ENCODE assay signal across 8 cellular contexts in genomic region chr4:48780867-48781219, GRCh38. TPM values are rescaled to one million over a fixed set of nuclear protein-coding genes. Genes with fewer than 3 reads are reported as not detected.
DNase-seq lines count a peak whose midpoint lies in the region; ATAC-seq, FAIRE-seq and TF ChIP-seq lines count a peak whose summit lies in the region.

No MANE protein-coding gene starts in this region.

- H3K27me3 ChIP-seq in endothelial cell of umbilical vein (ENCODE audit: control insufficient read depth in 2 of 2, insufficient read depth in 2 of 2, low read length in 2 of 2): no peaks in the 10 kb centered on the region

- peaks cover 36% of the 10 kb centered on the region for H3K4me1 Mint-ChIP-seq in nephron

- TSS peak; percentile 95 for BruUV-seq in endothelial cell of umbilical vein (replicated peaks; lab: Mats Ljungman, UMichigan)

- H3K27ac Mint-ChIP-seq in nephron: peak overlapping the region; percentile 39 to 98 (median 64)

- H3K4me3 Mint-ChIP-seq in nephron: peak overlapping the region; percentile 82 to 86 (median 86)

- FAIRE-seq in endothelial cell of umbilical vein (lab: Jason Lieb, UNC): no peak

- peaks cover 26% of the 10 kb centered on the region for H3K4me1 ChIP-seq in endothelial cell of umbilical vein (ENCODE audit: control insufficient read depth, extremely low read depth, insufficient read depth, low read length)

- DNase-seq in Ammon's horn (ENCODE audit: low spot score): peak; percentile 37
- peak; percentile 57 for DNase-seq in activated CD4-positive, alpha-beta T cell treated with anti-CD3 and anti-CD28 coated beads for 48 hours
- DNase-seq in endothelial cell of umbilical vein (ENCODE audit: low read depth, low spot score): peak; percentile 70
- DNase-seq in ureter (ENCODE audit: low spot score): peak; percentile 75
- DNase-seq in omental fat pad (ENCODE audit: low spot score): no peak

- peak overlapping the region; percentile 74 for H2AFZ ChIP-seq in endothelial cell of umbilical vein (ENCODE audit: low read depth, low read length)

- TF ChIP-seq CTCF in endothelial cell of umbilical vein (IDR thresholded peaks at IDR 0.05; ENCODE audit: extremely low read depth in 1 of 2, insufficient read depth in 1 of 2, low read depth in 1 of 2, low read length in 2 of 2) (no peak), nephron (IDR thresholded peaks at IDR 0.05; ENCODE audit: unreplicated experiment in 3 of 3) (no peak), omental fat pad (IDR thresholded peaks at IDR 0.05) (no peak)

- dilution Hi-C loops in endothelial cell of umbilical vein (cut with MboI; ENCODE audit: extremely low pct_ligation_motif_present, low sequenced_read_pairs): no loop called here

- CTCF ChIA-PET in endothelial cell of umbilical vein (lab: Charles Lee): interaction anchor here (0.7 to 3.7 kb wide), 6 partner anchors 10 to 202 kb away, joined by 3 to 41 read pairs (median 6); no protein-coding TSS in a partner anchor

- H3K79me2 ChIP-seq in endothelial cell of umbilical vein (ENCODE audit: control insufficient read depth, insufficient read depth, low read length): peaks cover 34% of the 10 kb centered on the region

- TF ChIP-seq POLR2A in endothelial cell of umbilical vein (IDR thresholded peaks at IDR 0.05; ENCODE audit: low read depth, low read length): no peak

- intact Hi-C loops in endothelial cell of umbilical vein (cut with micrococcal nuclease): loop anchor here (1.0 to 2.0 kb wide), 6 partner anchors 20 to 203 kb away; partner anchors contain the start of gene OCIAD1

- H3K36me3 ChIP-seq in KOPT-K1 (ENCODE audit: insufficient read depth, low read length): no peaks in the 10 kb centered on the region
- H3K36me3 ChIP-seq in endothelial cell of umbilical vein (ENCODE audit: control insufficient read depth in 2 of 2, extremely low read depth in 1 of 2, insufficient read depth in 2 of 2, low read length in 2 of 2): no peaks in the 10 kb centered on the region

- ATAC-seq in GM21381 (IDR thresholded peaks at IDR 0.05; ENCODE audit: unreplicated experiment) (no peak), omental fat pad (ENCODE audit: low FRiP score) (no peak)

- POLR2A ChIA-PET in endothelial cell of umbilical vein (lab: Charles Lee): interaction anchor here (0.6 to 1.4 kb wide), 3 partner anchors 29 to 177 kb away, joined by 4 to 10 read pairs (median 5); no protein-coding TSS in a partner anchor

- H3K9me3 ChIP-seq in KOPT-K1 (ENCODE audit: insufficient read depth, low read length, poor library complexity, severe bottlenecking) (no peaks in the 10 kb centered on the region), endothelial cell of umbilical vein (replicated peaks; ENCODE audit: control insufficient read depth, insufficient read depth, low read length) (no peaks in the 10 kb centered on the region)

- peak overlapping the region; percentile 47 to 95 (median 91) for H3K4me3 ChIP-seq in endothelial cell of umbilical vein (replicated peaks in 1 of 3; ENCODE audit: insufficient read depth in 1 of 3, low read depth in 1 of 3, low read length in 3 of 3)

- no peaks in the 10 kb centered on the region for H3K27me3 Mint-ChIP-seq in nephron (ENCODE audit: low read depth)

- peak overlapping the region; percentile 66 for H3K27ac ChIP-seq in KOPT-K1 (ENCODE audit: low read depth, low read length, poor library complexity, severe bottlenecking)
- peak overlapping the region; percentile 86 for H3K27ac ChIP-seq in endothelial cell of umbilical vein (ENCODE audit: insufficient read depth, low read depth, low read length)

- H3K9me1 ChIP-seq in endothelial cell of umbilical vein (replicated peaks; ENCODE audit: control insufficient read depth, extremely low read depth, insufficient read depth, low read length): no peaks in the 10 kb centered on the region

- H3K4me2 ChIP-seq in endothelial cell of umbilical vein (ENCODE audit: insufficient read depth, low read length): peak overlapping the region; percentile 97

- H4K20me1 ChIP-seq in endothelial cell of umbilical vein (replicated peaks; ENCODE audit: control insufficient read depth, extremely low read depth, insufficient read depth, low read length): no peaks in the 10 kb centered on the region

- H3K9me3 Mint-ChIP-seq in nephron: no peaks in the 10 kb centered on the region

- no peaks in the 10 kb centered on the region for H3K36me3 Mint-ChIP-seq in nephron (ENCODE audit: low read depth)

- peak overlapping the region; percentile 93 for H3K9ac ChIP-seq in endothelial cell of umbilical vein (replicated peaks; ENCODE audit: extremely low read depth, insufficient read depth, low read length)

TF ChIP-seq in endothelial cell of umbilical vein, 7 proteins besides CTCF, POLR2A, EP300 and RAD21:
- no peak for TF ChIP-seq JUN (IDR thresholded peaks at IDR 0.05; ENCODE audit: borderline replicate concordance, insufficient read depth, insufficient read length, low read depth)
- no peak for TF ChIP-seq MAX (IDR thresholded peaks at IDR 0.05; ENCODE audit: insufficient read depth, insufficient read length)
- no peak for TF ChIP-seq MYC (IDR thresholded peaks at IDR 0.05; ENCODE audit: low read depth, low read length)
- no peak for TF ChIP-seq EZH2 (IDR thresholded peaks at IDR 0.05; ENCODE audit: borderline replicate concordance, low read depth, low read length, severe bottlenecking)
- no peak for TF ChIP-seq FOS (IDR thresholded peaks at IDR 0.05; ENCODE audit: borderline replicate concordance, insufficient read depth, low read length)
- TF ChIP-seq POLR2AphosphoS5 (IDR thresholded peaks at IDR 0.05; ENCODE audit: insufficient read depth, low read depth, low read length): no peak
- no peak for TF ChIP-seq GATA2 (IDR thresholded peaks at IDR 0.05; ENCODE audit: insufficient read depth, insufficient read length, low read depth, low read length)

RNA-seq across cellular contexts. Expression of gene FRYL, which starts 0.8 kb away (rescaled TPM):
- total RNA-seq in endothelial cell of umbilical vein (79.8 and 84.9 TPM in 2 replicates), ureter (123 TPM), omental fat pad (100 to 1,000 TPM in 1 of 4 donors, 10 to 100 TPM in 3; 45.2 to 143 (median 48.7) TPM)
- 12.5 and 17.0 TPM in 2 replicates for polyA plus RNA-seq in endothelial cell of umbilical vein
- polyA plus RNA-seq in endothelial cell of umbilical vein (2011; cell fraction: cytosol; rRNA removed): 13.5 and 15.9 TPM in 2 replicates
- polyA plus RNA-seq in endothelial cell of umbilical vein (2011; cell fraction: nucleus; rRNA removed): 107 and 117 TPM in 2 replicates
- polyA plus RNA-seq in endothelial cell of umbilical vein (2012): 24.2 and 32.3 TPM in 2 replicates
- 168 TPM in 2 replicates for polyA minus RNA-seq in endothelial cell of umbilical vein
- 17.4 TPM for polyA minus RNA-seq in endothelial cell of umbilical vein (2011; cell fraction: cytosol; rRNA and poly(A)+ RNA removed)
- polyA minus RNA-seq in endothelial cell of umbilical vein (2011; cell fraction: nucleus; rRNA and poly(A)+ RNA removed): 404 and 559 TPM in 2 replicates

RNA-seq across cellular contexts. Expression of gene OCIAD1, which starts 50.0 kb away (rescaled TPM):
- 99.9 and 101 TPM in 2 replicates for total RNA-seq in endothelial cell of umbilical vein
- 54.7 and 81.7 TPM in 2 replicates for polyA plus RNA-seq in endothelial cell of umbilical vein
- 98.7 and 103 TPM in 2 replicates for polyA plus RNA-seq in endothelial cell of umbilical vein (2011; cell fraction: cytosol; rRNA removed)
- 66.1 and 79.2 TPM in 2 replicates for polyA plus RNA-seq in endothelial cell of umbilical vein (2011; cell fraction: nucleus; rRNA removed)
- polyA plus RNA-seq in endothelial cell of umbilical vein (2012): 95.8 and 118 TPM in 2 replicates
- polyA minus RNA-seq in endothelial cell of umbilical vein: 57.2 and 58.1 TPM in 2 replicates
- polyA minus RNA-seq in endothelial cell of umbilical vein (2011; cell fraction: cytosol; rRNA and poly(A)+ RNA removed): 22.2 TPM
- 57.8 and 75.6 TPM in 2 replicates for polyA minus RNA-seq in endothelial cell of umbilical vein (2011; cell fraction: nucleus; rRNA and poly(A)+ RNA removed)
- total RNA-seq in ureter: 181 TPM
- total RNA-seq in omental fat pad: 100 to 1,000 TPM in 1 of 4 donors, 10 to 100 TPM in 3; 67.9 to 111 (median 88.8) TPM
